26 cellular contexts compared by ENCODE assay signal in genomic region chr18:13366131-13366530, GRCh38.
"Had no signal": no experiment of that assay in that cellular context is flagged by ENCODE, and none has a peak within 500 bp of the region (broad histone marks: within the 10 kb centered on the region; RNA-seq: fewer than 3 reads in every experiment).

No MANE protein-coding gene starts in this region.

- H3K4me3 Mint-ChIP-seq: activated CD4-positive, alpha-beta T cell treated with anti-CD3 and anti-CD28 coated beads for 36 hours; activated CD8-positive, alpha-beta T cell treated with anti-CD3 and anti-CD28 coated beads for 36 hours; activated naive CD8-positive, alpha-beta T cell treated with anti-CD3 and anti-CD28 coated beads, Interleukin-2, amount 10 ng/mL, durations not matched to agents 7 days and 5 days; activated T-cell treated with anti-CD3 and anti-CD28 coated beads, Interleukin-2, amount 50 U/mL, for 72 hours had no signal

- H3K36me3 Mint-ChIP-seq: activated naive CD8-positive, alpha-beta T cell treated with anti-CD3 and anti-CD28 coated beads, Interleukin-2, amount 10 ng/mL, durations not matched to agents 7 days and 5 days had no signal

- ATAC-seq: activated CD4-positive, alpha-beta T cell treated with anti-CD3 and anti-CD28 coated beads for 36 hours; activated T-cell treated with anti-CD3 and anti-CD28 coated beads, Interleukin-2, amount 50 U/mL, for 72 hours had no signal

- H3K27me3 ChIP-seq: adrenal gland, Peyer's patch, SJCRH30 had no signal

- H3K4me1 ChIP-seq: SJCRH30 had no signal

- H3K4me2 ChIP-seq: SK-N-SH had no signal

- H3K9ac ChIP-seq: SK-N-SH had no signal

- H3K27ac ChIP-seq: adrenal gland, Peyer's patch, RWPE1, SJCRH30, VCaP had no signal

- H3K36me3 ChIP-seq: adrenal gland, Peyer's patch, SJCRH30 had no signal

- H3K9me3 ChIP-seq: adrenal gland, Peyer's patch, SJCRH30, SK-N-SH had no signal

- H3K27me3 Mint-ChIP-seq: activated CD4-positive, alpha-beta T cell treated with anti-CD3 and anti-CD28 coated beads for 36 hours; activated CD8-positive, alpha-beta T cell treated with anti-CD3 and anti-CD28 coated beads for 36 hours; activated naive CD8-positive, alpha-beta T cell treated with anti-CD3 and anti-CD28 coated beads, Interleukin-2, amount 10 ng/mL, durations not matched to agents 7 days and 5 days had no signal

- H3K27ac Mint-ChIP-seq: activated CD4-positive, alpha-beta T cell treated with anti-CD3 and anti-CD28 coated beads for 36 hours; activated CD8-positive, alpha-beta T cell treated with anti-CD3 and anti-CD28 coated beads for 36 hours; activated naive CD8-positive, alpha-beta T cell treated with anti-CD3 and anti-CD28 coated beads, Interleukin-2, amount 10 ng/mL, durations not matched to agents 7 days and 5 days; activated T-cell treated with anti-CD3 and anti-CD28 coated beads, Interleukin-2, amount 50 U/mL, for 72 hours; activated T-helper 2 cell treated with anti-CD3 and anti-CD28 coated beads, Interferon-gamma antibody, Interleukin-2, Interleukin-4, amounts not matched to agents 10 μg/mL and 5 μg/mL and 100 μg/mL, durations not matched to agents 14 hours and 24 hours and 36 hours had no signal

- H3K9me3 Mint-ChIP-seq: activated CD8-positive, alpha-beta T cell treated with anti-CD3 and anti-CD28 coated beads for 36 hours; activated naive CD8-positive, alpha-beta T cell treated with anti-CD3 and anti-CD28 coated beads, Interleukin-2, amount 10 ng/mL, durations not matched to agents 7 days and 5 days; activated T-cell treated with anti-CD3 and anti-CD28 coated beads, Interleukin-2, amount 50 U/mL, for 72 hours; activated T-helper 2 cell treated with anti-CD3 and anti-CD28 coated beads, Interferon-gamma antibody, Interleukin-2, Interleukin-4, amounts not matched to agents 10 μg/mL and 5 μg/mL and 100 μg/mL, durations not matched to agents 14 hours and 24 hours and 36 hours had no signal

- DNase-seq: activated CD4-positive, alpha-beta T cell treated with anti-CD3 and anti-CD28 coated beads for 36 hours; activated CD4-positive, alpha-beta T cell treated with anti-CD3 and anti-CD28 coated beads, Interleukin-2, amount 50 U/mL, for 1 hour; activated CD8-positive, alpha-beta memory T cell treated with anti-CD3 and anti-CD28 coated beads, Interleukin-2, amount 50 U/mL, for 4 hours; activated gamma-delta T cell treated with Interleukin-2 at 50 U/mL for 16 hours; activated naive CD4-positive, alpha-beta T cell treated with anti-CD3 and anti-CD28 coated beads, Interleukin-2, amount 50 U/mL, for 16 hours; activated naive CD8-positive, alpha-beta T cell treated with anti-CD3 and anti-CD28 coated beads, Interleukin-2, amount 10 ng/mL, durations not matched to agents 7 days and 5 days; activated T-cell treated with anti-CD3 and anti-CD28 coated beads, Interleukin-2, amount 50 U/mL, for 72 hours; cerebellar nuclear complex; NCI-H1048; NCI-H146; NCI-H187 treated with DMSO at 0.1 percent for 48 hours; NCI-H2171 treated with DMSO at 0.1 percent for 48 hours; NCI-H226; NCI-H526; NCI-H774; NK-92 treated with Interleukin-12 subunit alpha and Interleukin-12 subunit beta, amount 100 ng/mL, for 24 hours; Peyer's patch; Right ventricle myocardium superior; SJCRH30; SK-N-SH; T-helper 1 cell had no signal

- H3K4me3 ChIP-seq: adrenal gland, Peyer's patch, SJCRH30 had no signal
